9 cellular contexts compared by ENCODE assay signal in the genomic region with DNA sequence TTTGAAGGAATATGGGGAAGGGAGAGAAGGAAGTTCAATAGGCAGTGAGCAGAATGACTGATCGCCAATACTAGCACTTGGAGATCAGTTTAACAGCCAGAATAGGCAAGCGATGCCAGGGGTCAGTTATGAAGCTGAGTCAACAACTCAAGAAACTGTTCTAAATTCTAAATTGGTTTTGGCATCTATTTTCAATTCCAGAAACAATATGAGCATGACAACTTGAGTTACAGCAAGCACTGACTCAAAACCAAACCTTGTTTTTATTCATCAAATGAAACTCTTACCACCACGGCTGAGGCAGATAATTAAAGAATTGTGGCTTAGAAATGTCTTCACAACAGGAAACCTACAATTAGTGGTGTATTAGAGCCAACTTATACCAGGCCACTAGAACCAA.
A peak's percentile ranks its signal among the peaks of the same experiment; 100 is the strongest.
DNase-seq lines count a peak whose midpoint lies in the region; ATAC-seq, FAIRE-seq and TF ChIP-seq lines count a peak whose summit lies in the region.
"Had no signal": no experiment of that assay in that cellular context is flagged by ENCODE, and none has a peak within 500 bp of the region (broad histone marks: within the 10 kb centered on the region; RNA-seq: fewer than 3 reads in every experiment).

No MANE protein-coding gene starts in this region.

- no peaks in the 10 kb centered on the region for H3K9me3 Mint-ChIP-seq in astrocyte (ENCODE audit: unreplicated experiment)
- H3K9me3 Mint-ChIP-seq: brain had no signal

- H3K4me3 Mint-ChIP-seq in astrocyte (ENCODE audit: unreplicated experiment), result no peak overlapping the region
- H3K4me3 Mint-ChIP-seq: brain had no signal

- H3K9ac ChIP-seq in astrocyte (ENCODE audit: low read length), result no peak overlapping the region

- H3K27ac Mint-ChIP-seq in astrocyte (ENCODE audit: unreplicated experiment), result no peak overlapping the region
- H3K27ac Mint-ChIP-seq: brain had no signal

- no peaks in the 10 kb centered on the region for H3K36me3 Mint-ChIP-seq in astrocyte (ENCODE audit: low read depth, unreplicated experiment)
- H3K36me3 Mint-ChIP-seq: brain had no signal

- no peaks in the 10 kb centered on the region for H4K20me1 ChIP-seq in astrocyte (ENCODE audit: insufficient read depth, low read length)

- intact Hi-C loops in mucosa of descending colon (cut with DNase I, micrococcal nuclease), result no loop called here

- FAIRE-seq in astrocyte (lab: Jason Lieb, UNC), result peak; percentile 9
- FAIRE-seq in HTR-8/SVneo (lab: Jason Lieb, UNC), result no peak

- no peaks in the 10 kb centered on the region for H3K27me3 ChIP-seq in astrocyte (ENCODE audit: insufficient read depth, low read length)

- H3K79me2 ChIP-seq in astrocyte (ENCODE audit: insufficient read depth, low read length), result no peaks in the 10 kb centered on the region

- no peak overlapping the region for H2AFZ ChIP-seq in astrocyte (ENCODE audit: low read depth, low read length)

- H3K4me1 Mint-ChIP-seq in astrocyte (ENCODE audit: low read depth, unreplicated experiment), result peaks cover 7% of the 10 kb centered on the region

- ATAC-seq in GM19025 (IDR thresholded peaks at IDR 0.05; ENCODE audit: low read depth, unreplicated experiment), result peak; percentile 84
- ATAC-seq in HG03097 (IDR thresholded peaks at IDR 0.05; ENCODE audit: low FRiP score, unreplicated experiment), result peak; percentile 76
- no peak for ATAC-seq in mucosa of descending colon

- no peaks in the 10 kb centered on the region for H3K27me3 Mint-ChIP-seq in astrocyte (ENCODE audit: low read depth, unreplicated experiment)

- H3K36me3 ChIP-seq in astrocyte (ENCODE audit: insufficient read depth, low read length) (no peaks in the 10 kb centered on the region), mucosa of descending colon (ENCODE audit: low read depth) (no peaks in the 10 kb centered on the region)

- DNase-seq in AG10803 (ENCODE audit: low read depth) (peak; percentile 87), astrocyte (ENCODE audit: low read depth) (peak; percentile 83), HCEC 1CT (no peak), HTR-8/SVneo (ENCODE audit: insufficient read length, low spot score) (no peak), mucosa of descending colon (no peak)
- DNase-seq in stimulated activated CD4-positive, alpha-beta T cell treated with anti-CD3 and anti-CD28 coated beads, Interleukin-4, amount 100 ng/mL, for 24 hours, result peak; percentile 31

- TF ChIP-seq CTCF in AG10803 (conservative IDR thresholded peaks at IDR 0.05; ENCODE audit: low read length) (no peak), astrocyte (IDR thresholded peaks at IDR 0.05; ENCODE audit: insufficient read depth, low read depth, low read length) (no peak), mucosa of descending colon (IDR thresholded peaks at IDR 0.05) (no peak)

- no peaks in the 10 kb centered on the region for H3K9me3 ChIP-seq in astrocyte (ENCODE audit: insufficient read depth, low read depth, low read length)
- H3K9me3 ChIP-seq in mucosa of descending colon, result no peaks in the 10 kb centered on the region

- peak overlapping the region; percentile 6 for H3K27ac ChIP-seq in astrocyte (ENCODE audit: low read depth, low read length)

- H3K4me2 ChIP-seq in astrocyte (ENCODE audit: low read length), result peak overlapping the region; percentile 73

- H3K4me1 ChIP-seq in astrocyte (ENCODE audit: insufficient read depth, low read length) (peaks cover 10% of the 10 kb centered on the region), mucosa of descending colon (ENCODE audit: low read depth) (no peaks in the 10 kb centered on the region)

- H3K4me3 ChIP-seq in AG10803 (ENCODE audit: low read length) (peak overlapping the region; percentile 21), astrocyte (ENCODE audit: insufficient read depth, low read depth, low read length) (no peak overlapping the region), mucosa of descending colon (no peak overlapping the region)

Comparison
In these comparisons a context has a peak if more than half of its experiments do, and no peak if none do; other contexts are left out.
1. DNase-seq: peak in AG10803 (single experiment), astrocyte (single experiment) and stimulated activated CD4-positive, alpha-beta T cell treated with anti-CD3 and anti-CD28 coated beads, Interleukin-4, amount 100 ng/mL, for 24 hours (single experiment); none in HCEC 1CT (single experiment), HTR-8/SVneo (single experiment) and mucosa of descending colon (0 of 3).